In genomic region chr9:100587375-100587774, GRCh38 we compare ENCODE assay signal across 1 cellular context.
TF ChIP-seq lines count a peak whose summit lies in the region.

No MANE protein-coding gene starts in this region.

TF ChIP-seq in K562, 482 proteins besides CTCF, POLR2A, EP300 and RAD21:
- TF ChIP-seq GATA2 (CRISPR knock-in tag; IDR thresholded peaks at IDR 0.05) (0 out of 2 replicates have a peak, but pooled peaks have one; percentile 16), NEUROD1 (IDR thresholded peaks at IDR 0.05; ENCODE audit: borderline replicate concordance, low read depth, low read length, partially characterized antibody) (no peak), SOX6 (IDR thresholded peaks at IDR 0.05) (peak; percentile 86), CXXC5 (CRISPR knock-in tag; IDR thresholded peaks at IDR 0.05) (peak; percentile 21; the same call in 1 of the 2 replicates)
